ENCODE assay signal across 15 cellular contexts in genomic region chr6:157219201-157220200, GRCh38.
A peak's percentile ranks its signal among the peaks of the same experiment; 100 is the strongest.
DNase-seq lines count a peak whose midpoint lies in the region; ATAC-seq and TF ChIP-seq lines count a peak whose summit lies in the region.
"Had no signal": no experiment of that assay in that cellular context is flagged by ENCODE, and none has a peak within 500 bp of the region (broad histone marks: within the 10 kb centered on the region; RNA-seq: fewer than 3 reads in every experiment).

No MANE protein-coding gene starts in this region.

- no peaks in the 10 kb centered on the region for H3K36me3 Mint-ChIP-seq in activated naive CD8-positive, alpha-beta T cell treated with anti-CD3 and anti-CD28 coated beads, Interleukin-2, amount 50 U/mL, for 24 hours (ENCODE audit: low read depth)
- H3K36me3 Mint-ChIP-seq in type B pancreatic cell, result no peaks in the 10 kb centered on the region

- H3K27ac ChIP-seq in right atrium auricular region, result no peak overlapping the region
- H3K27ac ChIP-seq: parathyroid adenoma, upper lobe of left lung had no signal

- H3K4me3 ChIP-seq in right atrium auricular region, result no peak overlapping the region
- H3K4me3 ChIP-seq: upper lobe of left lung had no signal

- peak overlapping the region; percentile 14 for H3K27ac Mint-ChIP-seq in activated naive CD8-positive, alpha-beta T cell treated with anti-CD3 and anti-CD28 coated beads, Interleukin-2, amount 50 U/mL, for 24 hours
- H3K27ac Mint-ChIP-seq in type B pancreatic cell, result peak overlapping the region; percentile 76

- no peaks in the 10 kb centered on the region for H3K36me3 ChIP-seq in right atrium auricular region
- H3K36me3 ChIP-seq: BE2C, upper lobe of left lung had no signal

- H3K9me3 ChIP-seq in right atrium auricular region, result no peaks in the 10 kb centered on the region
- H3K9me3 ChIP-seq: BE2C, upper lobe of left lung had no signal

- peaks cover 0 to 6% of the 10 kb centered on the region in 2 donors for H3K4me1 ChIP-seq in right atrium auricular region
- H3K4me1 ChIP-seq: BE2C had no signal

- H3K27me3 Mint-ChIP-seq in activated naive CD8-positive, alpha-beta T cell treated with anti-CD3 and anti-CD28 coated beads, Interleukin-2, amount 50 U/mL, for 24 hours, result peaks cover 3% of the 10 kb centered on the region
- H3K27me3 Mint-ChIP-seq in type B pancreatic cell, result no peaks in the 10 kb centered on the region

- intact Hi-C loops in left ventricle myocardium superior (cut with micrococcal nuclease), result no loop called here

- peaks cover 32% of the 10 kb centered on the region for H3K4me1 Mint-ChIP-seq in activated naive CD8-positive, alpha-beta T cell treated with anti-CD3 and anti-CD28 coated beads, Interleukin-2, amount 50 U/mL, for 24 hours
- peaks cover 25% of the 10 kb centered on the region for H3K4me1 Mint-ChIP-seq in type B pancreatic cell (ENCODE audit: unreplicated experiment)

- ATAC-seq in left ventricle myocardium superior, result no peak
- ATAC-seq in activated naive CD8-positive, alpha-beta T cell treated with anti-CD3 and anti-CD28 coated beads, Interleukin-2, amount 50 U/mL, for 24 hours, result no peak

- TF ChIP-seq CTCF in right atrium auricular region (IDR thresholded peaks at IDR 0.05) (no peak), type B pancreatic cell (conservative IDR thresholded peaks at IDR 0.05) (no peak)

- DNase-seq in right atrium auricular region (ENCODE audit: low spot score) (peak; percentile 42), left ventricle myocardium superior (no peak), iPS-NIHi11 (ENCODE audit: low spot score) (peak; percentile 66), type B pancreatic cell (ENCODE audit: extremely low spot score, unreplicated experiment) (peak; percentile 48), SKM-1 treated with dmso at 0.1 percent for 144 hours (lab: John Stamatoyannopoulos, UW; ENCODE audit: unreplicated experiment) (no peak), GM19240 (ENCODE audit: insufficient read length, low spot score) (no peak), NCI-H82 (lab: John Stamatoyannopoulos, UW) (no peak)
- DNase-seq in activated naive CD8-positive, alpha-beta T cell treated with anti-CD3 and anti-CD28 coated beads, Interleukin-2, amount 50 U/mL, for 24 hours, result no peak
- DNase-seq: activated effector memory CD4-positive, alpha-beta T cell treated with Interleukin-2 at 50 U/mL for 16 hours; BE2C; effector memory CD4-positive, alpha-beta T cell; NCI-H1105 treated with DMSO at 0.1 percent for 48 hours; OCI-M1 had no signal

- H3K27me3 ChIP-seq in right atrium auricular region, result no peaks in the 10 kb centered on the region
- H3K27me3 ChIP-seq: BE2C, upper lobe of left lung had no signal

- H3K9me3 Mint-ChIP-seq in activated naive CD8-positive, alpha-beta T cell treated with anti-CD3 and anti-CD28 coated beads, Interleukin-2, amount 50 U/mL, for 24 hours, result no peaks in the 10 kb centered on the region
- no peaks in the 10 kb centered on the region for H3K9me3 Mint-ChIP-seq in type B pancreatic cell

- peak overlapping the region; percentile 16 for H3K4me3 Mint-ChIP-seq in activated naive CD8-positive, alpha-beta T cell treated with anti-CD3 and anti-CD28 coated beads, Interleukin-2, amount 50 U/mL, for 24 hours
- peak overlapping the region; percentile 34 for H3K4me3 Mint-ChIP-seq in type B pancreatic cell

Comparison
In these comparisons a context has a peak if more than half of its experiments do, and no peak if none do; other contexts are left out.
1. DNase-seq: peak in right atrium auricular region (single experiment), iPS-NIHi11 (single experiment) and type B pancreatic cell (single experiment); none in left ventricle myocardium superior (single experiment), activated naive CD8-positive, alpha-beta T cell treated with anti-CD3 and anti-CD28 coated beads, Interleukin-2, amount 50 U/mL, for 24 hours (single experiment), SKM-1 treated with dmso at 0.1 percent for 144 hours (single experiment), GM19240 (single experiment) and NCI-H82 (single experiment).